ENCODE assay signal across 1 cellular context in genomic region chr7:2232766-2233520, GRCh38.
TF ChIP-seq lines count a peak whose summit lies in the region.

Gene MAD1L1 (minus strand): TSS chr7:2232945. CDS start chr7:2230133, 2,812 bp downstream.

TF ChIP-seq in HEK293, 187 proteins besides CTCF, POLR2A, EP300 and RAD21 (continued from another document):
- TF ChIP-seq ZNF335 (tag by site-specific recombination; conservative IDR thresholded peaks at IDR 0.05) (no peak), ZNF585B (tag by site-specific recombination; IDR thresholded peaks at IDR 0.05) (no peak), ZFP69B (tag by site-specific recombination; IDR thresholded peaks at IDR 0.05) (peak; percentile 46; the same call in 1 of the 2 replicates)
